Comparison of ENCODE assay signal across 14 cellular contexts in the genomic region with DNA sequence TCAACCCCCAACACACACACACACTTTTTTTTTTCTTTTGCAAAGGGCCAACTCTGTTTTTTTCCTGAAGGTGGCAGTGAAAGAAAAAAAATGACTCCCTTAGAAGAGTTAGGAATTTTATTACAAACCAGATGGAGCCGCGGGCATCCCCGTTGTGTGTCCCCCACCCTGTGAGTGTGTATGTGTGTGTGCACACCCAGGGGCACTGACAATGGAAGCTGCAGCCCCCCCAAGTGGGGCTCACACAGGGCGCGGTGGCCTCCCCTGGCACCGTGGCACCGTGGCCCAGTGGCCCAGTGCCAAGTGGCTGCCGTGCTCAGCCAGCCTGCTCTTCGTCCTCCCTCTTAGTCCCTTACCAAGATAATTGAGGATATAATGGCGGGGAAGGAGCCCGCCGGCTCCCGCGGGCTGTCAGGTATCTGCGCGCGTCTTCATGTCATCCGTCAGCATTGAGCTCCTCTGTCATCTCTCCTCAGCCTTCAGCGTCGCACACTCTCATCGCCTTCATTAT.
A peak's percentile ranks its signal among the peaks of the same experiment; 100 is the strongest.
DNase-seq lines count a peak whose midpoint lies in the region; ATAC-seq and TF ChIP-seq lines count a peak whose summit lies in the region.
"Had no signal": no experiment of that assay in that cellular context is flagged by ENCODE, and none has a peak within 500 bp of the region (broad histone marks: within the 10 kb centered on the region; RNA-seq: fewer than 3 reads in every experiment).

No MANE protein-coding gene starts in this region.

- H3K9ac ChIP-seq in HUES6 (ENCODE audit: low read length), result peak overlapping the region; percentile 45

- TF ChIP-seq CTCF in cardiac fibroblast (IDR thresholded peaks at IDR 0.05; ENCODE audit: low read depth, low read length) (peak; percentile 1), nephron progenitor cell (IDR thresholded peaks at IDR 0.05) (no peak)

- no peaks in the 10 kb centered on the region for H3K36me3 ChIP-seq in HUES6 (ENCODE audit: control insufficient read depth, insufficient read depth, low read length)
- H3K36me3 ChIP-seq: gastroesophageal sphincter had no signal

- no peak overlapping the region for H3K4me3 ChIP-seq in HUES6 (ENCODE audit: low read depth, low read length)
- no peak overlapping the region for H3K4me3 ChIP-seq in cardiac fibroblast (replicated peaks in 1 of 2; ENCODE audit: low read depth in 2 of 2, low read length in 2 of 2)

- no peak overlapping the region; the same call in 1 of the 2 replicates for H3K27ac ChIP-seq in HUES6 (ENCODE audit: low read depth, low read length)
- H3K27ac ChIP-seq: HL-60 had no signal

- H3K4me1 Mint-ChIP-seq in nephron progenitor cell, result peaks cover 64% of the 10 kb centered on the region
- H3K4me1 Mint-ChIP-seq: activated CD4-positive, alpha-beta T cell treated with anti-CD3 and anti-CD28 coated beads for 36 hours; activated T-helper 17 cell treated with anti-CD3 and anti-CD28 coated beads, Interleukin-2, amount 50 U/mL, for 72 hours had no signal

- H3K27me3 Mint-ChIP-seq in nephron progenitor cell (ENCODE audit: low read depth, poor library complexity), result peaks cover 9% of the 10 kb centered on the region

- no peak overlapping the region for H3K4me3 Mint-ChIP-seq in nephron progenitor cell
- H3K4me3 Mint-ChIP-seq: activated CD4-positive, alpha-beta T cell treated with anti-CD3 and anti-CD28 coated beads for 36 hours; activated T-helper 17 cell treated with anti-CD3 and anti-CD28 coated beads, Interleukin-2, amount 50 U/mL, for 72 hours; central memory CD8-positive, alpha-beta T cell had no signal

- peaks cover 24% of the 10 kb centered on the region for H3K4me1 ChIP-seq in HUES6 (ENCODE audit: control insufficient read depth, insufficient read depth, low read length)

- DNase-seq in AG20443 (ENCODE audit: low spot score) (peak; percentile 45), cardiac fibroblast (ENCODE audit: low read depth in 2 of 2) (peak; percentile 17 to 28), myocyte (ENCODE audit: low read depth) (peak; percentile 14), nephron progenitor cell (no peak)
- DNase-seq: activated CD4-positive, alpha-beta T cell treated with anti-CD3 and anti-CD28 coated beads for 36 hours had no signal

- H3K27ac Mint-ChIP-seq in nephron progenitor cell, result no peak overlapping the region
- H3K27ac Mint-ChIP-seq: activated CD4-positive, alpha-beta T cell treated with anti-CD3 and anti-CD28 coated beads for 36 hours; activated T-helper 17 cell treated with anti-CD3 and anti-CD28 coated beads, Interleukin-2, amount 50 U/mL, for 72 hours had no signal

- H3K9me3 Mint-ChIP-seq in nephron progenitor cell, result no peaks in the 10 kb centered on the region
- H3K9me3 Mint-ChIP-seq: activated T-helper 17 cell treated with anti-CD3 and anti-CD28 coated beads, Interleukin-2, amount 50 U/mL, for 72 hours; CD14-positive monocyte; central memory CD8-positive, alpha-beta T cell had no signal

- no peaks in the 10 kb centered on the region for H3K27me3 ChIP-seq in HUES6 (ENCODE audit: control insufficient read depth, insufficient read depth, low read length)

- no peaks in the 10 kb centered on the region for H3K9me3 ChIP-seq in HUES6 (ENCODE audit: control insufficient read depth, insufficient read depth, low read depth, low read length)
- H3K9me3 ChIP-seq: gastroesophageal sphincter had no signal

- ATAC-seq in GM18907 (IDR thresholded peaks at IDR 0.05; ENCODE audit: unreplicated experiment) (no peak), GM19463 (IDR thresholded peaks at IDR 0.05; ENCODE audit: unreplicated experiment) (no peak), GM18517 (IDR thresholded peaks at IDR 0.05; ENCODE audit: unreplicated experiment) (no peak)
- ATAC-seq: activated CD4-positive, alpha-beta T cell treated with anti-CD3 and anti-CD28 coated beads for 36 hours; activated T-helper 17 cell treated with anti-CD3 and anti-CD28 coated beads, Interleukin-2, amount 50 U/mL, for 72 hours; gastroesophageal sphincter had no signal

- H3K36me3 Mint-ChIP-seq in nephron progenitor cell (ENCODE audit: low read depth), result no peaks in the 10 kb centered on the region
- H3K36me3 Mint-ChIP-seq: CD14-positive monocyte had no signal
